ENCODE assay signal across 7 cellular contexts in genomic region chr1:1917995-1918900, GRCh38. TPM values are rescaled to one million over a fixed set of nuclear protein-coding genes. Genes with fewer than 3 reads are reported as not detected.
A peak's percentile ranks its signal among the peaks of the same experiment; 100 is the strongest.
DNase-seq lines count a peak whose midpoint lies in the region; ATAC-seq and TF ChIP-seq lines count a peak whose summit lies in the region.

No MANE protein-coding gene starts in this region.

- H3K9me3 Mint-ChIP-seq in activated naive CD8-positive, alpha-beta T cell treated with anti-CD3 and anti-CD28 coated beads, Interleukin-2, amount 50 U/mL, for 24 hours: no peaks in the 10 kb centered on the region

- H3K27me3 ChIP-seq in HUES6 (ENCODE audit: control insufficient read depth, insufficient read depth, low read length) (peaks cover 13% of the 10 kb centered on the region; the same call in 1 of the 2 replicates), kidney epithelial cell (ENCODE audit: control insufficient read depth, insufficient read depth, low read length) (peaks cover 10% of the 10 kb centered on the region), subcutaneous abdominal adipose tissue (ENCODE audit: control insufficient read depth in 5 of 5, insufficient read depth in 4 of 5, low read length in 5 of 5) (peaks cover 0 to 6% (median 0%) of the 10 kb centered on the region in 5 donors)

- peak overlapping the region; percentile 54; the same call in 1 of the 2 replicates for H3K27ac ChIP-seq in HUES6 (ENCODE audit: low read depth, low read length)
- no peak overlapping the region for H3K27ac ChIP-seq in subcutaneous abdominal adipose tissue (ENCODE audit: low read depth, low read length)

- H3K4me1 Mint-ChIP-seq in activated naive CD8-positive, alpha-beta T cell treated with anti-CD3 and anti-CD28 coated beads, Interleukin-2, amount 50 U/mL, for 24 hours: peaks cover 2% of the 10 kb centered on the region

- no peaks in the 10 kb centered on the region for H3K36me3 ChIP-seq in HUES6 (ENCODE audit: control insufficient read depth, insufficient read depth, low read length)
- H3K36me3 ChIP-seq in kidney epithelial cell (ENCODE audit: control insufficient read depth, insufficient read depth, low read length): no peaks in the 10 kb centered on the region
- H3K36me3 ChIP-seq in subcutaneous abdominal adipose tissue (ENCODE audit: control insufficient read depth in 5 of 5, insufficient read depth in 5 of 5, low read length in 5 of 5): no peaks in the 10 kb centered on the region

- H3K4me3 Mint-ChIP-seq in activated naive CD8-positive, alpha-beta T cell treated with anti-CD3 and anti-CD28 coated beads, Interleukin-2, amount 50 U/mL, for 24 hours: peak overlapping the region; percentile 49

- H3K4me3 ChIP-seq in HUES6 (ENCODE audit: low read depth, low read length) (peak overlapping the region; percentile 65), kidney epithelial cell (ENCODE audit: low read depth, low read length) (peak overlapping the region; percentile 51), subcutaneous abdominal adipose tissue (ENCODE audit: low read depth in 1 of 5, low read length in 5 of 5) (peak overlapping the region in 4 of 5 donors; percentile 22 to 67 (median 60))

- no peaks in the 10 kb centered on the region for H3K36me3 Mint-ChIP-seq in activated naive CD8-positive, alpha-beta T cell treated with anti-CD3 and anti-CD28 coated beads, Interleukin-2, amount 50 U/mL, for 24 hours (ENCODE audit: low read depth)

- no peak for TF ChIP-seq CTCF in kidney epithelial cell (IDR thresholded peaks at IDR 0.05; ENCODE audit: insufficient read depth, low read length, poor library complexity, severe bottlenecking)

- ATAC-seq in activated naive CD8-positive, alpha-beta T cell treated with anti-CD3 and anti-CD28 coated beads, Interleukin-2, amount 50 U/mL, for 24 hours: no peak
- ATAC-seq in GM21390 (IDR thresholded peaks at IDR 0.05; ENCODE audit: unreplicated experiment): no peak

- peak overlapping the region; percentile 56 for H3K9ac ChIP-seq in HUES6 (ENCODE audit: low read length)
- H3K9ac ChIP-seq in subcutaneous abdominal adipose tissue (ENCODE audit: low read length in 5 of 5): peak overlapping the region in 3 of 5 donors; percentile 23 to 61 (median 34)

- no peak overlapping the region for H3K27ac Mint-ChIP-seq in activated naive CD8-positive, alpha-beta T cell treated with anti-CD3 and anti-CD28 coated beads, Interleukin-2, amount 50 U/mL, for 24 hours

- H3K9me3 ChIP-seq in HUES6 (ENCODE audit: control insufficient read depth, insufficient read depth, low read depth, low read length) (no peaks in the 10 kb centered on the region), subcutaneous abdominal adipose tissue (ENCODE audit: control insufficient read depth in 5 of 5, low read length in 5 of 5) (no peaks in the 10 kb centered on the region)

- no peak for DNase-seq in activated naive CD8-positive, alpha-beta T cell treated with anti-CD3 and anti-CD28 coated beads, Interleukin-2, amount 50 U/mL, for 24 hours
- no peak for DNase-seq in kidney epithelial cell (ENCODE audit: low read depth)
- DNase-seq in HuH-7.5 (ENCODE audit: low spot score): no peak
- DNase-seq in Kasumi-1 (lab: John Stamatoyannopoulos, UW): no peak

- H3K27me3 Mint-ChIP-seq in activated naive CD8-positive, alpha-beta T cell treated with anti-CD3 and anti-CD28 coated beads, Interleukin-2, amount 50 U/mL, for 24 hours: no peaks in the 10 kb centered on the region

- peaks cover 23% of the 10 kb centered on the region for H3K4me1 ChIP-seq in HUES6 (ENCODE audit: control insufficient read depth, insufficient read depth, low read length)
- peaks cover 2 to 22% (median 16%) of the 10 kb centered on the region in 5 donors for H3K4me1 ChIP-seq in subcutaneous abdominal adipose tissue (ENCODE audit: control insufficient read depth in 5 of 5, insufficient read depth in 5 of 5, low read length in 5 of 5)

RNA-seq across cellular contexts. Expression of gene TMEM52, which starts 0.8 kb away (rescaled TPM):
- total RNA-seq in kidney epithelial cell: 0.92 and 3.2 TPM in 2 replicates

RNA-seq across cellular contexts. Expression of gene CALML6, which starts 3.2 kb away (rescaled TPM):
- total RNA-seq in kidney epithelial cell: 0.04 TPM in 1 of 2 replicates, not detected in the other

RNA-seq across cellular contexts. Expression of gene GNB1, which starts 27.4 kb away (rescaled TPM):
- 257 and 261 TPM in 2 replicates for total RNA-seq in kidney epithelial cell
